In genomic region chr7:95736635-95737034, GRCh38 we compare ENCODE assay signal across 16 cellular contexts. TPM values are rescaled to one million over a fixed set of nuclear protein-coding genes. Genes with fewer than 3 reads are reported as not detected.
DNase-seq lines count a peak whose midpoint lies in the region; ATAC-seq and TF ChIP-seq lines count a peak whose summit lies in the region.
"Had no signal": no experiment of that assay in that cellular context is flagged by ENCODE, and none has a peak within 500 bp of the region (broad histone marks: within the 10 kb centered on the region; RNA-seq: fewer than 3 reads in every experiment).

No MANE protein-coding gene starts in this region.

- POLR2A ChIA-PET in HEK293T (lab: Yijun Ruan, JAX), result no interaction called here

- H3K4me1 Mint-ChIP-seq in stimulated activated effector memory CD8-positive, alpha-beta T cell treated with anti-CD3 and anti-CD28 coated beads, Interleukin-12 subunit alpha, Interleukin-12 subunit beta, amount 100 ng/mL, for 72 hours, result no peaks in the 10 kb centered on the region
- H3K4me1 Mint-ChIP-seq: CD4-positive, alpha-beta memory T cell had no signal

- H3K27ac ChIP-seq in right atrium auricular region (no peak overlapping the region), right cardiac atrium (ENCODE audit: low read length) (no peak overlapping the region), gastroesophageal sphincter (no peak overlapping the region)
- H3K27ac ChIP-seq: GM23248 had no signal

- WGBS in right cardiac atrium, result 44% methylated on average over 3 of the region's 3 CpGs
- WGBS in gastroesophageal sphincter (ENCODE audit: low coverage in 1 of 2), 2 donors, result 33 to 69% methylated on average over 1 to 2 of the region's 3 CpGs

- H3K9me3 ChIP-seq in right atrium auricular region (no peaks in the 10 kb centered on the region), right cardiac atrium (ENCODE audit: control insufficient read depth, low read length) (no peaks in the 10 kb centered on the region), gastroesophageal sphincter (no peaks in the 10 kb centered on the region)
- H3K9me3 ChIP-seq: Caco-2 had no signal

- intact Hi-C loops in Right ventricle myocardium superior (cut with DNase I) (no loop called here), left cardiac atrium (cut with DNase I) (no loop called here), right cardiac atrium (cut with DNase I) (no loop called here)

- DNase-seq in Right ventricle myocardium superior (peak; percentile 47), right atrium auricular region (ENCODE audit: low spot score) (no peak), left cardiac atrium (no peak), right cardiac atrium (peak in 2 of 3 donors; percentile 24 to 40), hypothalamus (lab: John Stamatoyannopoulos, UW) (no peak), HEK293T (ENCODE audit: extremely low spot score) (no peak)
- DNase-seq in stimulated activated effector memory CD8-positive, alpha-beta T cell treated with anti-CD3 and anti-CD28 coated beads, Interleukin-12 subunit alpha, Interleukin-12 subunit beta, amount 100 ng/mL, for 72 hours (ENCODE audit: low spot score in 2 of 2), result no peak
- DNase-seq: C1 segment of cervical spinal cord; Caco-2; CD4-positive, alpha-beta memory T cell; DMS153; DND-41; GM23248; H7; HCEC 1CT had no signal

- CTCF ChIA-PET in HEK293T (lab: Yijun Ruan, JAX), result interaction anchor here (1.0 kb wide), 1 partner anchor 133 kb away, joined by 3 read pairs; no protein-coding TSS in a partner anchor

- no peak overlapping the region for H3K4me3 Mint-ChIP-seq in stimulated activated effector memory CD8-positive, alpha-beta T cell treated with anti-CD3 and anti-CD28 coated beads, Interleukin-12 subunit alpha, Interleukin-12 subunit beta, amount 100 ng/mL, for 72 hours
- H3K4me3 Mint-ChIP-seq: CD4-positive, alpha-beta memory T cell had no signal

- no peaks in the 10 kb centered on the region for H3K4me1 ChIP-seq in right atrium auricular region
- no peaks in the 10 kb centered on the region for H3K4me1 ChIP-seq in right cardiac atrium (ENCODE audit: control insufficient read depth, insufficient read depth, low read length)
- H3K4me1 ChIP-seq in gastroesophageal sphincter, result no peaks in the 10 kb centered on the region
- H3K4me1 ChIP-seq: Caco-2 had no signal

- TF ChIP-seq POLR2A in gastroesophageal sphincter (IDR thresholded peaks at IDR 0.05), result no peak

- peak; percentile 88 for ATAC-seq in Right ventricle myocardium superior (ENCODE audit: poor library complexity)
- ATAC-seq in left cardiac atrium, result peak; percentile 55 to 63
- ATAC-seq in right cardiac atrium, result peak; percentile 16 to 41
- ATAC-seq in stimulated activated effector memory CD8-positive, alpha-beta T cell treated with anti-CD3 and anti-CD28 coated beads, Interleukin-12 subunit alpha, Interleukin-12 subunit beta, amount 100 ng/mL, for 72 hours, result peak; percentile 24
- no peak for ATAC-seq in gastroesophageal sphincter

- no peaks in the 10 kb centered on the region for H3K36me3 Mint-ChIP-seq in stimulated activated effector memory CD8-positive, alpha-beta T cell treated with anti-CD3 and anti-CD28 coated beads, Interleukin-12 subunit alpha, Interleukin-12 subunit beta, amount 100 ng/mL, for 72 hours
- H3K36me3 Mint-ChIP-seq: CD4-positive, alpha-beta memory T cell had no signal

- TF ChIP-seq CTCF in right atrium auricular region (IDR thresholded peaks at IDR 0.05) (no peak), gastroesophageal sphincter (IDR thresholded peaks at IDR 0.05) (no peak)

- H3K9me3 Mint-ChIP-seq in stimulated activated effector memory CD8-positive, alpha-beta T cell treated with anti-CD3 and anti-CD28 coated beads, Interleukin-12 subunit alpha, Interleukin-12 subunit beta, amount 100 ng/mL, for 72 hours, result no peaks in the 10 kb centered on the region

- no peak for TF ChIP-seq EP300 in gastroesophageal sphincter (IDR thresholded peaks at IDR 0.05)

- H3K36me3 ChIP-seq in right atrium auricular region (no peaks in the 10 kb centered on the region), gastroesophageal sphincter (no peaks in the 10 kb centered on the region)

- H3K4me3 ChIP-seq in right atrium auricular region, result no peak overlapping the region
- no peak overlapping the region for H3K4me3 ChIP-seq in right cardiac atrium (ENCODE audit: low read length)
- no peak overlapping the region for H3K4me3 ChIP-seq in gastroesophageal sphincter
- H3K4me3 ChIP-seq: GM23248 had no signal

- no peaks in the 10 kb centered on the region for H3K27me3 ChIP-seq in right atrium auricular region
- no peaks in the 10 kb centered on the region for H3K27me3 ChIP-seq in right cardiac atrium (ENCODE audit: control insufficient read depth, insufficient read depth)
- peaks cover 8% of the 10 kb centered on the region for H3K27me3 ChIP-seq in gastroesophageal sphincter

- no peak overlapping the region for H3K27ac Mint-ChIP-seq in stimulated activated effector memory CD8-positive, alpha-beta T cell treated with anti-CD3 and anti-CD28 coated beads, Interleukin-12 subunit alpha, Interleukin-12 subunit beta, amount 100 ng/mL, for 72 hours
- H3K27ac Mint-ChIP-seq: CD4-positive, alpha-beta memory T cell had no signal

TF ChIP-seq in HEK293T, 16 proteins besides CTCF, POLR2A, EP300 and RAD21:
- no peak for TF ChIP-seq NFRKB (IDR thresholded peaks at IDR 0.05)
- no peak for TF ChIP-seq BHLHE40 (IDR thresholded peaks at IDR 0.05; ENCODE audit: borderline replicate concordance)
- no peak for TF ChIP-seq ARNT (IDR thresholded peaks at IDR 0.05)
- TF ChIP-seq L3MBTL2 (conservative IDR thresholded peaks at IDR 0.05), result no peak
- no peak for TF ChIP-seq LEF1 (IDR thresholded peaks at IDR 0.05; ENCODE audit: borderline replicate concordance)
- TF ChIP-seq SP1 (IDR thresholded peaks at IDR 0.05), result no peak
- no peak for TF ChIP-seq SUZ12 (IDR thresholded peaks at IDR 0.05)
- no peak for TF ChIP-seq HDGF (IDR thresholded peaks at IDR 0.05; ENCODE audit: borderline replicate concordance)
- TF ChIP-seq FOXA1 (IDR thresholded peaks at IDR 0.05), result no peak
- no peak for TF ChIP-seq CTBP1 (IDR thresholded peaks at IDR 0.05; ENCODE audit: borderline replicate concordance)
- no peak for TF ChIP-seq FOXK2 (IDR thresholded peaks at IDR 0.05)
- TF ChIP-seq TARDBP (IDR thresholded peaks at IDR 0.05), result no peak
- no peak for TF ChIP-seq ELF4 (IDR thresholded peaks at IDR 0.05)
- no peak for TF ChIP-seq FOXM1 (IDR thresholded peaks at IDR 0.05; ENCODE audit: borderline replicate concordance)
- TF ChIP-seq, protein P1, sequence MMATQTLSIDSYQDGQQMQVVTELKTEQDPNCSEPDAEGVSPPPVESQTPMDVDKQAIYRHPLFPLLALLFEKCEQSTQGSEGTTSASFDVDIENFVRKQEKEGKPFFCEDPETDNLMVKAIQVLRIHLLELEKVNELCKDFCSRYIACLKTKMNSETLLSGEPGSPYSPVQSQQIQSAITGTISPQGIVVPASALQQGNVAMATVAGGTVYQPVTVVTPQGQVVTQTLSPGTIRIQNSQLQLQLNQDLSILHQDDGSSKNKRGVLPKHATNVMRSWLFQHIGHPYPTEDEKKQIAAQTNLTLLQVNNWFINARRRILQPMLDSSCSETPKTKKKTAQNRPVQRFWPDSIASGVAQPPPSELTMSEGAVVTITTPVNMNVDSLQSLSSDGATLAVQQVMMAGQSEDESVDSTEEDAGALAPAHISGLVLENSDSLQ (IDR thresholded peaks at IDR 0.05), result no peak
- TF ChIP-seq ZNF384 (IDR thresholded peaks at IDR 0.05), result no peak

RNA-seq across cellular contexts. Expression of gene DYNC1I1, which starts 35.7 kb away (rescaled TPM):
- 35.6 TPM for total RNA-seq in Right ventricle myocardium superior
- 10 to 100 TPM; 14.1 to 41.3 TPM for total RNA-seq in right atrium auricular region
- 10 to 100 TPM; 18.5 to 23.6 TPM for total RNA-seq in left cardiac atrium
- total RNA-seq in right cardiac atrium, result 10 to 100 TPM; 17.7 to 29.8 (median 23.4) TPM
- polyA plus RNA-seq in right cardiac atrium, result 11.0 TPM
- total RNA-seq in gastroesophageal sphincter, result 10 to 100 TPM in 3 of 4 donors, 1 to 10 TPM in 1; 7.6 to 23.8 (median 18.2) TPM
- total RNA-seq: CD4-positive, alpha-beta memory T cell had no signal

Comparison
In these comparisons a context has a peak if more than half of its experiments do, and no peak if none do; other contexts are left out.
1. DNase-seq: peak in Right ventricle myocardium superior (single experiment) and right cardiac atrium (2 of 3); none in right atrium auricular region (single experiment), left cardiac atrium (single experiment), stimulated activated effector memory CD8-positive, alpha-beta T cell treated with anti-CD3 and anti-CD28 coated beads, Interleukin-12 subunit alpha, Interleukin-12 subunit beta, amount 100 ng/mL, for 72 hours (0 of 2), hypothalamus (0 of 51) and HEK293T (single experiment).